ENCODE assay signal across 1 cellular context in genomic region chr11:44537679-44538078, GRCh38.
TF ChIP-seq lines count a peak whose summit lies in the region.

No MANE protein-coding gene starts in this region.

TF ChIP-seq in K562, 482 proteins besides CTCF, POLR2A, EP300 and RAD21:
- no peak for TF ChIP-seq RCOR1 (IDR thresholded peaks at IDR 0.05; ENCODE audit: borderline replicate concordance in 1 of 2, low read depth in 2 of 2, low read length in 2 of 2)
- no peak for TF ChIP-seq FOXM1 (IDR thresholded peaks at IDR 0.05; ENCODE audit: low read depth)
- TF ChIP-seq FOXM1 (CRISPR knock-in tag; IDR thresholded peaks at IDR 0.05; ENCODE audit: low read depth), result 0 out of 2 replicates have a peak, but pooled peaks have one; percentile 33
